In the genomic region with DNA sequence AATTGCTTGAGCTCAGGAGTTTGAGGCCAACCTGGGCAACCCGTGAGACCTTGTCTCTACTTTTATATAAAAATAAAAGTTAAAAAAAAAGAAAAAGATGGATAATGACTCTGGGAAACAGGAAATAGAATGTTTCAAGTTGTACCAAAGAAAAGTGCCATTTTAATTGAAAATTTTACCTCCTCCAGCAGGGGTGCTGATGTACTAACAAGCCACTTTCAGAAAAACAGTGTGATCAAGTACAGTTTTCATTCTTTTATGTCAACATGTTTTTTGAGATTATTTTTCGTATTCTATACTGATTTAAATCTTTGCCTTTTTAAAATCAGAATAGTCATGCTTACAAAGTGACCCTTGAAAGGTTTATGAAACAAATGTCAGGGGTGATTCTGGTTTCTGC, we compare ENCODE assay signal across 15 cellular contexts. TPM values are rescaled to one million over a fixed set of nuclear protein-coding genes. Genes with fewer than 3 reads are reported as not detected.
DNase-seq lines count a peak whose midpoint lies in the region; ATAC-seq and TF ChIP-seq lines count a peak whose summit lies in the region.
"Had no signal": no experiment of that assay in that cellular context is flagged by ENCODE, and none has a peak within 500 bp of the region (broad histone marks: within the 10 kb centered on the region; RNA-seq: fewer than 3 reads in every experiment).

No MANE protein-coding gene starts in this region.

- no peaks in the 10 kb centered on the region for H3K9me3 Mint-ChIP-seq in Caco-2 (ENCODE audit: unreplicated experiment)
- H3K9me3 Mint-ChIP-seq in chondrocyte (ENCODE audit: low read depth) = no peaks in the 10 kb centered on the region
- H3K9me3 Mint-ChIP-seq in neural crest cell = no peaks in the 10 kb centered on the region
- no peaks in the 10 kb centered on the region for H3K9me3 Mint-ChIP-seq in stimulated activated naive B cell treated with anti-CD40 and anti-IgM and Interleukin-4, amounts not matched to agents 10 μg/mL and 1 μg/mL and 100 μg/mL, for 72 hours
- H3K9me3 Mint-ChIP-seq: IgD-negative memory B cell had no signal

- H3K27ac Mint-ChIP-seq in Caco-2 (ENCODE audit: unreplicated experiment) (no peak overlapping the region), chondrocyte (ENCODE audit: unreplicated experiment) (no peak overlapping the region), neural crest cell (ENCODE audit: unreplicated experiment) (no peak overlapping the region)
- H3K27ac Mint-ChIP-seq in stimulated activated naive B cell treated with anti-CD40 and anti-IgM and Interleukin-4, amounts not matched to agents 10 μg/mL and 1 μg/mL and 100 μg/mL, for 72 hours = no peak overlapping the region
- H3K27ac Mint-ChIP-seq: IgD-negative memory B cell had no signal

- intact Hi-C loops in Caco-2 (cut with micrococcal nuclease; ENCODE audit: unreplicated experiment) = no loop called here

- H4K20me1 ChIP-seq in Loucy (ENCODE audit: insufficient read depth, low read length, poor library complexity, severe bottlenecking) = no peaks in the 10 kb centered on the region
- H4K20me1 ChIP-seq: BLaER1 had no signal

- no peak overlapping the region for H3K4me2 ChIP-seq in Loucy (ENCODE audit: low read depth, low read length, poor library complexity, severe bottlenecking)
- H3K4me2 ChIP-seq: BLaER1 had no signal

- no peak overlapping the region for H3K4me3 Mint-ChIP-seq in Caco-2 (ENCODE audit: unreplicated experiment)
- H3K4me3 Mint-ChIP-seq in chondrocyte (ENCODE audit: unreplicated experiment) = no peak overlapping the region
- H3K4me3 Mint-ChIP-seq in neural crest cell = no peak overlapping the region
- H3K4me3 Mint-ChIP-seq in stimulated activated naive B cell treated with anti-CD40 and anti-IgM and Interleukin-4, amounts not matched to agents 10 μg/mL and 1 μg/mL and 100 μg/mL, for 72 hours = no peak overlapping the region
- H3K4me3 Mint-ChIP-seq: IgD-negative memory B cell had no signal

- CTCF ChIA-PET in Caco-2 (lab: Charles Lee) = no interaction called here

- peaks cover 4% of the 10 kb centered on the region; the same call in 1 of the 2 replicates for H3K4me1 ChIP-seq in Caco-2
- no peaks in the 10 kb centered on the region for H3K4me1 ChIP-seq in Loucy (ENCODE audit: insufficient read depth, low read length, poor library complexity, severe bottlenecking)
- H3K4me1 ChIP-seq: BLaER1 had no signal

- POLR2A ChIA-PET in Caco-2 (lab: Charles Lee) = no interaction called here

- H3K36me3 ChIP-seq in Caco-2 (ENCODE audit: control insufficient read depth, insufficient read depth, low read length) (no peaks in the 10 kb centered on the region), Loucy (ENCODE audit: insufficient read depth, low read length) (no peaks in the 10 kb centered on the region)
- H3K36me3 ChIP-seq: BLaER1 had no signal

- H3K79me2 ChIP-seq in Loucy (ENCODE audit: insufficient read depth, low read length) = no peaks in the 10 kb centered on the region

- ATAC-seq in GM21723 (IDR thresholded peaks at IDR 0.05; ENCODE audit: unreplicated experiment) = no peak
- ATAC-seq in stimulated activated naive B cell treated with anti-CD40 and anti-IgM and Interleukin-4, amounts not matched to agents 10 μg/mL and 1 μg/mL and 100 μg/mL, for 72 hours (replicated peaks) = no peak

- H3K4me3 ChIP-seq in Caco-2 (ENCODE audit: low read depth, low read length) (no peak overlapping the region), Loucy (ENCODE audit: low read length, poor library complexity, severe bottlenecking) (no peak overlapping the region)
- H3K4me3 ChIP-seq: BLaER1 had no signal

- no peaks in the 10 kb centered on the region for H3F3A ChIP-seq in Loucy (ENCODE audit: low read depth)

- H3K9ac ChIP-seq in Loucy (ENCODE audit: low read depth, low read length, poor library complexity, severe bottlenecking) = no peak overlapping the region
- H3K9ac ChIP-seq: BLaER1 had no signal

- no peaks in the 10 kb centered on the region for H3K9me2 ChIP-seq in Loucy (replicated peaks; ENCODE audit: low read depth, low read length)

- H3K9me3 ChIP-seq in Caco-2 (no peaks in the 10 kb centered on the region), Loucy (ENCODE audit: insufficient read depth, low read depth, low read length) (no peaks in the 10 kb centered on the region)
- H3K9me3 ChIP-seq: BLaER1 had no signal

- H2AFZ ChIP-seq in Loucy (ENCODE audit: low read length) = no peak overlapping the region; the same call in 1 of the 2 replicates

- no peak for DNase-seq in Caco-2
- no peak for DNase-seq in chondrocyte (ENCODE audit: low spot score)
- DNase-seq in neural crest cell (ENCODE audit: low read depth, low spot score) = no peak
- no peak for DNase-seq in nucleus accumbens (lab: John Stamatoyannopoulos, UW)
- no peak for DNase-seq in activated CD4-positive, alpha-beta T cell treated with anti-CD3 and anti-CD28 coated beads for 48 hours
- DNase-seq in stimulated activated naive B cell treated with anti-CD40 and anti-IgM and Interleukin-4, amounts not matched to agents 10 μg/mL and 1 μg/mL and 100 μg/mL, for 72 hours = no peak
- DNase-seq: H7, NCI-H1105 treated with DMSO at 0.1 percent for 48 hours, NCI-H187, NCI-H345, NCI-H526 treated with DMSO at 0.1 percent for 48 hours had no signal

- H3K36me3 Mint-ChIP-seq in Caco-2 (ENCODE audit: insufficient read depth, unreplicated experiment) (no peaks in the 10 kb centered on the region), chondrocyte (ENCODE audit: low read depth) (no peaks in the 10 kb centered on the region), neural crest cell (ENCODE audit: low read depth) (no peaks in the 10 kb centered on the region)
- H3K36me3 Mint-ChIP-seq in stimulated activated naive B cell treated with anti-CD40 and anti-IgM and Interleukin-4, amounts not matched to agents 10 μg/mL and 1 μg/mL and 100 μg/mL, for 72 hours = no peaks in the 10 kb centered on the region
- H3K36me3 Mint-ChIP-seq: IgD-negative memory B cell had no signal

- TF ChIP-seq CTCF in Caco-2 (IDR thresholded peaks at IDR 0.05; ENCODE audit: insufficient read depth in 1 of 2, low read depth in 1 of 2, low read length in 1 of 2, severe bottlenecking in 1 of 2, unreplicated experiment in 1 of 2) (peak; percentile 8 to 21), Loucy (conservative IDR thresholded peaks at IDR 0.05; ENCODE audit: low read length) (peak; percentile 52), chondrocyte (IDR thresholded peaks at IDR 0.05) (peak; percentile 45), neural crest cell (conservative IDR thresholded peaks at IDR 0.05) (peak; percentile 24)

- H3K4me1 Mint-ChIP-seq in Caco-2 (ENCODE audit: low read depth, unreplicated experiment) (no peaks in the 10 kb centered on the region), chondrocyte (ENCODE audit: low read depth) (no peaks in the 10 kb centered on the region), neural crest cell (no peaks in the 10 kb centered on the region)
- no peaks in the 10 kb centered on the region for H3K4me1 Mint-ChIP-seq in stimulated activated naive B cell treated with anti-CD40 and anti-IgM and Interleukin-4, amounts not matched to agents 10 μg/mL and 1 μg/mL and 100 μg/mL, for 72 hours

- no peaks in the 10 kb centered on the region for H3K27me3 Mint-ChIP-seq in Caco-2 (ENCODE audit: insufficient read depth, unreplicated experiment)
- no peaks in the 10 kb centered on the region for H3K27me3 Mint-ChIP-seq in chondrocyte (ENCODE audit: low read depth)
- H3K27me3 Mint-ChIP-seq in neural crest cell (ENCODE audit: low read depth) = no peaks in the 10 kb centered on the region
- H3K27me3 Mint-ChIP-seq in stimulated activated naive B cell treated with anti-CD40 and anti-IgM and Interleukin-4, amounts not matched to agents 10 μg/mL and 1 μg/mL and 100 μg/mL, for 72 hours = peaks cover 0 to 9% of the 10 kb centered on the region in 2 donors

- H3K27me3 ChIP-seq in Caco-2 (replicated peaks; ENCODE audit: control insufficient read depth, insufficient read depth, low read length) (no peaks in the 10 kb centered on the region), Loucy (ENCODE audit: insufficient read depth, low read length, poor library complexity, severe bottlenecking) (no peaks in the 10 kb centered on the region)
- H3K27me3 ChIP-seq: BLaER1 had no signal

- no TSS peak for BruUV-seq in Caco-2 (replicated peaks; lab: Mats Ljungman, UMichigan)

RNA-seq across cellular contexts. Expression of a gene that starts 30.8 kb away (rescaled TPM):
- total RNA-seq in Caco-2 (2022) (6.3 and 7.8 TPM in 2 replicates), chondrocyte (126 to 176 TPM (median 128 TPM) in 3 replicates), neural crest cell (42.4 and 42.6 TPM in 2 replicates)
